11 cellular contexts compared by ENCODE assay signal in genomic region chr2:168816369-168816768, GRCh38. TPM values are rescaled to one million over a fixed set of nuclear protein-coding genes. Genes with fewer than 3 reads are reported as not detected.
DNase-seq lines count a peak whose midpoint lies in the region; ATAC-seq, FAIRE-seq and TF ChIP-seq lines count a peak whose summit lies in the region.
"Had no signal": no experiment of that assay in that cellular context is flagged by ENCODE, and none has a peak within 500 bp of the region (broad histone marks: within the 10 kb centered on the region; RNA-seq: fewer than 3 reads in every experiment).

No MANE protein-coding gene starts in this region.

- H3K27me3 Mint-ChIP-seq in HFFc6 (ENCODE audit: insufficient read depth) (peaks cover 3% of the 10 kb centered on the region; the same call in 1 of the 2 replicates), astrocyte (ENCODE audit: low read depth, unreplicated experiment) (peaks cover 2% of the 10 kb centered on the region)
- peaks cover 17% of the 10 kb centered on the region for H3K27me3 Mint-ChIP-seq in activated T-helper 2 cell treated with anti-CD3 and anti-CD28 coated beads, Interferon-gamma antibody, Interleukin-2, Interleukin-4, amounts not matched to agents 10 μg/mL and 5 μg/mL and 100 μg/mL, durations not matched to agents 14 hours and 24 hours and 36 hours (ENCODE audit: low read depth)

- H3K9me3 Mint-ChIP-seq in HFFc6 (no peaks in the 10 kb centered on the region), astrocyte (ENCODE audit: unreplicated experiment) (no peaks in the 10 kb centered on the region)
- no peaks in the 10 kb centered on the region for H3K9me3 Mint-ChIP-seq in activated T-helper 2 cell treated with anti-CD3 and anti-CD28 coated beads, Interferon-gamma antibody, Interleukin-2, Interleukin-4, amounts not matched to agents 10 μg/mL and 5 μg/mL and 100 μg/mL, durations not matched to agents 14 hours and 24 hours and 36 hours
- H3K9me3 Mint-ChIP-seq: neural crest cell; T-helper 2 cell treated with Interferon-gamma antibody and Interleukin-4, amounts not matched to agents 5 μg/mL and 100 μg/mL, for 36 hours had no signal

- H3K36me3 ChIP-seq in astrocyte (ENCODE audit: insufficient read depth, low read length) (no peaks in the 10 kb centered on the region), hepatocyte (replicated peaks; ENCODE audit: insufficient read depth, low read depth) (no peaks in the 10 kb centered on the region)

- H3K9me2 ChIP-seq in hepatocyte (replicated peaks; ENCODE audit: insufficient read depth): no peaks in the 10 kb centered on the region

- peaks cover 44% of the 10 kb centered on the region for H3K4me1 Mint-ChIP-seq in HFFc6 (ENCODE audit: low read depth)
- H3K4me1 Mint-ChIP-seq in astrocyte (ENCODE audit: low read depth, unreplicated experiment): peaks cover 16% of the 10 kb centered on the region
- no peaks in the 10 kb centered on the region for H3K4me1 Mint-ChIP-seq in activated T-helper 2 cell treated with anti-CD3 and anti-CD28 coated beads, Interferon-gamma antibody, Interleukin-2, Interleukin-4, amounts not matched to agents 10 μg/mL and 5 μg/mL and 100 μg/mL, durations not matched to agents 14 hours and 24 hours and 36 hours (ENCODE audit: low read depth)

- H3K9me3 ChIP-seq in astrocyte (ENCODE audit: insufficient read depth, low read depth, low read length): no peaks in the 10 kb centered on the region
- H3K9me3 ChIP-seq in hepatocyte (ENCODE audit: low read depth): no peaks in the 10 kb centered on the region

- no peaks in the 10 kb centered on the region for H3K4me1 ChIP-seq in astrocyte (ENCODE audit: insufficient read depth, low read length)
- H3K4me1 ChIP-seq in hepatocyte (ENCODE audit: insufficient read depth): peaks cover 7% of the 10 kb centered on the region

- DNase-seq in HFFc6: peak; percentile 78
- DNase-seq in astrocyte (ENCODE audit: low read depth): peak; percentile 89
- DNase-seq in hepatocyte (ENCODE audit: low spot score): peak; percentile 48
- no peak for DNase-seq in dermis blood vessel endothelial cell
- DNase-seq in activated T-helper 2 cell treated with anti-CD3 and anti-CD28 coated beads, Interferon-gamma antibody, Interleukin-2, Interleukin-4, amounts not matched to agents 10 μg/mL and 5 μg/mL and 100 μg/mL, durations not matched to agents 14 hours and 24 hours and 36 hours (ENCODE audit: low spot score): no peak
- no peak for DNase-seq in germinal center (ENCODE audit: low spot score)
- DNase-seq: left colon, NCI-H187 had no signal

- H3K36me3 Mint-ChIP-seq in HFFc6 (ENCODE audit: low read depth): no peaks in the 10 kb centered on the region
- no peaks in the 10 kb centered on the region for H3K36me3 Mint-ChIP-seq in astrocyte (ENCODE audit: low read depth, unreplicated experiment)
- H3K36me3 Mint-ChIP-seq in activated T-helper 2 cell treated with anti-CD3 and anti-CD28 coated beads, Interferon-gamma antibody, Interleukin-2, Interleukin-4, amounts not matched to agents 10 μg/mL and 5 μg/mL and 100 μg/mL, durations not matched to agents 14 hours and 24 hours and 36 hours (ENCODE audit: low read depth): no peaks in the 10 kb centered on the region

- no peak overlapping the region for H3K4me3 ChIP-seq in astrocyte (ENCODE audit: insufficient read depth, low read depth, low read length)
- no peak overlapping the region for H3K4me3 ChIP-seq in hepatocyte

- H3K4me2 ChIP-seq in astrocyte (ENCODE audit: low read length) (peak overlapping the region; percentile 10), hepatocyte (no peak overlapping the region)

- no peaks in the 10 kb centered on the region for H4K20me1 ChIP-seq in astrocyte (ENCODE audit: insufficient read depth, low read length)
- H4K20me1 ChIP-seq in hepatocyte (ENCODE audit: insufficient read depth, poor library complexity, severe bottlenecking): no peaks in the 10 kb centered on the region

- FAIRE-seq in astrocyte (lab: Jason Lieb, UNC): peak; percentile 77

- H3K27me3 ChIP-seq in astrocyte (ENCODE audit: insufficient read depth, low read length) (no peaks in the 10 kb centered on the region), hepatocyte (no peaks in the 10 kb centered on the region)

- H3K27ac ChIP-seq in astrocyte (ENCODE audit: low read depth, low read length) (no peak overlapping the region), hepatocyte (no peak overlapping the region)

- no peak for ATAC-seq in HG02588 (IDR thresholded peaks at IDR 0.05; ENCODE audit: unreplicated experiment)
- ATAC-seq: left colon had no signal

- TF ChIP-seq CTCF in HFFc6 (IDR thresholded peaks at IDR 0.05): no peak
- no peak for TF ChIP-seq CTCF in astrocyte (IDR thresholded peaks at IDR 0.05; ENCODE audit: insufficient read depth, low read depth, low read length)
- TF ChIP-seq CTCF in hepatocyte (IDR thresholded peaks at IDR 0.05; ENCODE audit: poor library complexity): no peak

- WGBS in hepatocyte (ENCODE audit: low lambda C conversion rate, missing lambda C conversion rate): 87% methylated on average over 3 of the region's 3 CpGs

- no peak overlapping the region for H3K9ac ChIP-seq in astrocyte (ENCODE audit: low read length)

- H3K27ac Mint-ChIP-seq in HFFc6 (peak overlapping the region; percentile 27), astrocyte (ENCODE audit: unreplicated experiment) (peak overlapping the region; percentile 87)
- no peak overlapping the region for H3K27ac Mint-ChIP-seq in activated T-helper 2 cell treated with anti-CD3 and anti-CD28 coated beads, Interferon-gamma antibody, Interleukin-2, Interleukin-4, amounts not matched to agents 10 μg/mL and 5 μg/mL and 100 μg/mL, durations not matched to agents 14 hours and 24 hours and 36 hours
- H3K27ac Mint-ChIP-seq: T-helper 2 cell treated with Interferon-gamma antibody and Interleukin-4, amounts not matched to agents 5 μg/mL and 100 μg/mL, for 36 hours had no signal

- H3K4me3 Mint-ChIP-seq in HFFc6 (peak overlapping the region; percentile 14; the same call in 1 of the 2 replicates), astrocyte (ENCODE audit: unreplicated experiment) (no peak overlapping the region)
- no peak overlapping the region for H3K4me3 Mint-ChIP-seq in activated T-helper 2 cell treated with anti-CD3 and anti-CD28 coated beads, Interferon-gamma antibody, Interleukin-2, Interleukin-4, amounts not matched to agents 10 μg/mL and 5 μg/mL and 100 μg/mL, durations not matched to agents 14 hours and 24 hours and 36 hours (ENCODE audit: low read depth)
- H3K4me3 Mint-ChIP-seq: neural crest cell; T-helper 2 cell treated with Interferon-gamma antibody and Interleukin-4, amounts not matched to agents 5 μg/mL and 100 μg/mL, for 36 hours had no signal

- intact Hi-C loops in activated T-helper 2 cell treated with anti-CD3 and anti-CD28 coated beads, Interferon-gamma antibody, Interleukin-2, Interleukin-4, amounts not matched to agents 10 μg/mL and 5 μg/mL and 100 μg/mL, durations not matched to agents 14 hours and 24 hours and 36 hours (cut with micrococcal nuclease): no loop called here

- no peaks in the 10 kb centered on the region for H3K79me2 ChIP-seq in astrocyte (ENCODE audit: insufficient read depth, low read length)
- no peaks in the 10 kb centered on the region for H3K79me2 ChIP-seq in hepatocyte

- H2AFZ ChIP-seq in astrocyte (ENCODE audit: low read depth, low read length): no peak overlapping the region
- H2AFZ ChIP-seq in hepatocyte: no peak overlapping the region

RNA-seq across cellular contexts. Expression of gene NOSTRIN, which starts 13.9 kb away (rescaled TPM):
- not detected for total RNA-seq in HFFc6 (2021; fragmentation: NEBNext Ultra II Directional; extraction: Animal tissue kit (Norgen Biotek cat#: 25700))
- total RNA-seq in astrocyte: not detected in 2 replicates
- 10.7 and 19.1 TPM in 2 replicates for total RNA-seq in hepatocyte
- polyA plus RNA-seq in hepatocyte: 5.8 and 10.1 TPM in 2 replicates
- 4.5 and 34.9 TPM in 2 replicates for total RNA-seq in dermis blood vessel endothelial cell
- total RNA-seq in activated T-helper 2 cell treated with anti-CD3 and anti-CD28 coated beads, Interferon-gamma antibody, Interleukin-2, Interleukin-4, amounts not matched to agents 10 μg/mL and 5 μg/mL and 100 μg/mL, durations not matched to agents 14 hours and 24 hours and 36 hours: not detected in 2 replicates
- total RNA-seq: neural crest cell had no signal

Comparison
In these comparisons a context has a peak if more than half of its experiments do, and no peak if none do; other contexts are left out.
1. DNase-seq: peak in HFFc6 (single experiment), astrocyte (single experiment) and hepatocyte (single experiment); none in dermis blood vessel endothelial cell (single experiment), activated T-helper 2 cell treated with anti-CD3 and anti-CD28 coated beads, Interferon-gamma antibody, Interleukin-2, Interleukin-4, amounts not matched to agents 10 μg/mL and 5 μg/mL and 100 μg/mL, durations not matched to agents 14 hours and 24 hours and 36 hours (single experiment) and germinal center (single experiment).